Comparison of ENCODE assay signal across 3 cellular contexts in the genomic region with DNA sequence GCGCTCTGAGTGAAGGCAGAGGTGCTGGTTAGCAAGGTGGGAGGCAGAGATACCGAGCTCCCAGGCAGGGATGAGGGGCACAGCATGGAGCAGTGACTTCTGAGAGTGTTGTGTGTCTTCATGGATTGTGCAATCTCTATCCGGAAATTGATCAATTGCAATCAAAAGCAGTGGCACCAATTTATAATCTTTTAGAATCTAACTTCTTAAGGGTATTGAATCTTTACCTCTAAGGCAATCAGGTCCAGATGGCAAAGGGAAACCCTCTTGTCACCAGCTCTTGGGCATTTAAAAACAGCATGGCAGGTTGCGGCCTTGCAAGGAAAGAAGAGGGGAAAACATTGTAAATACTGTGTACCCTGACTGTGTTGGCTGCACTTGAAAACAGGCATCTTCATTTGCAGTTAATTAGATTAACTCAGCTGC.
TF ChIP-seq lines count a peak whose summit lies in the region.

No MANE protein-coding gene starts in this region.

TF ChIP-seq in A549, 52 proteins besides CTCF, POLR2A, EP300 and RAD21:
- TF ChIP-seq, protein P1, sequence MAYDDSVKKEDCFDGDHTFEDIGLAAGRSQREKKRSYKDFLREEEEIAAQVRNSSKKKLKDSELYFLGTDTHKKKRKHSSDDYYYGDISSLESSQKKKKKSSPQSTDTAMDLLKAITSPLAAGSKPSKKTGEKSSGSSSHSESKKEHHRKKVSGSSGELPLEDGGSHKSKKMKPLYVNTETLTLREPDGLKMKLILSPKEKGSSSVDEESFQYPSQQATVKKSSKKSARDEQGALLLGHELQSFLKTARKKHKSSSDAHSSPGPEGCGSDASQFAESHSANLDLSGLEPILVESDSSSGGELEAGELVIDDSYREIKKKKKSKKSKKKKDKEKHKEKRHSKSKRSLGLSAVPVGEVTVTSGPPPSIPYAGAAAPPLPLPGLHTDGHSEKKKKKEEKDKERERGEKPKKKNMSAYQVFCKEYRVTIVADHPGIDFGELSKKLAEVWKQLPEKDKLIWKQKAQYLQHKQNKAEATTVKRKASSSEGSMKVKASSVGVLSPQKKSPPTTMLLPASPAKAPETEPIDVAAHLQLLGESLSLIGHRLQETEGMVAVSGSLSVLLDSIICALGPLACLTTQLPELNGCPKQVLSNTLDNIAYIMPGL (CRISPR knock-in tag; IDR thresholded peaks at IDR 0.05; ENCODE audit: borderline replicate concordance): no peak
- TF ChIP-seq CEBPB (IDR thresholded peaks at IDR 0.05) (peak in 1 of 2 experiments; percentile 72; a peak in 3 of 4 replicates), NFE2L2 (conservative IDR thresholded peaks at IDR 0.05; ENCODE audit: low read length) (no peak), CHD4 (IDR thresholded peaks at IDR 0.05; ENCODE audit: borderline replicate concordance) (no peak), POLR2AphosphoS2 (conservative IDR thresholded peaks at IDR 0.05; ENCODE audit: low read length) (no peak), SMC3 (IDR thresholded peaks at IDR 0.05) (no peak), HOXB5 (CRISPR knock-in tag; IDR thresholded peaks at IDR 0.05) (no peak)
- TF ChIP-seq, protein P2, sequence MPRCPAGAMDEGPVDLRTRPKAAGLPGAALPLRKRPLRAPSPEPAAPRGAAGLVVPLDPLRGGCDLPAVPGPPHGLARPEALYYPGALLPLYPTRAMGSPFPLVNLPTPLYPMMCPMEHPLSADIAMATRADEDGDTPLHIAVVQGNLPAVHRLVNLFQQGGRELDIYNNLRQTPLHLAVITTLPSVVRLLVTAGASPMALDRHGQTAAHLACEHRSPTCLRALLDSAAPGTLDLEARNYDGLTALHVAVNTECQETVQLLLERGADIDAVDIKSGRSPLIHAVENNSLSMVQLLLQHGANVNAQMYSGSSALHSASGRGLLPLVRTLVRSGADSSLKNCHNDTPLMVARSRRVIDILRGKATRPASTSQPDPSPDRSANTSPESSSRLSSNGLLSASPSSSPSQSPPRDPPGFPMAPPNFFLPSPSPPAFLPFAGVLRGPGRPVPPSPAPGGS (IDR thresholded peaks at IDR 0.05): no peak
TF ChIP-seq in A549: peak in this region for 1.

TF ChIP-seq in IMR-90, 13 proteins besides CTCF, POLR2A, EP300 and RAD21:
- TF ChIP-seq, protein P3, sequence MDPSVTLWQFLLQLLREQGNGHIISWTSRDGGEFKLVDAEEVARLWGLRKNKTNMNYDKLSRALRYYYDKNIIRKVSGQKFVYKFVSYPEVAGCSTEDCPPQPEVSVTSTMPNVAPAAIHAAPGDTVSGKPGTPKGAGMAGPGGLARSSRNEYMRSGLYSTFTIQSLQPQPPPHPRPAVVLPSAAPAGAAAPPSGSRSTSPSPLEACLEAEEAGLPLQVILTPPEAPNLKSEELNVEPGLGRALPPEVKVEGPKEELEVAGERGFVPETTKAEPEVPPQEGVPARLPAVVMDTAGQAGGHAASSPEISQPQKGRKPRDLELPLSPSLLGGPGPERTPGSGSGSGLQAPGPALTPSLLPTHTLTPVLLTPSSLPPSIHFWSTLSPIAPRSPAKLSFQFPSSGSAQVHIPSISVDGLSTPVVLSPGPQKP (IDR thresholded peaks at IDR 0.05; ENCODE audit: borderline replicate concordance, low read depth, low read length): no peak
- TF ChIP-seq CHD1 (IDR thresholded peaks at IDR 0.05; ENCODE audit: low read depth, low read length): no peak
- TF ChIP-seq SMC3 (IDR thresholded peaks at IDR 0.05; ENCODE audit: low read depth, low read length): no peak
- TF ChIP-seq CEBPB (IDR thresholded peaks at IDR 0.05; ENCODE audit: low read depth, low read length): peak; percentile 82
- TF ChIP-seq RCOR1 (IDR thresholded peaks at IDR 0.05; ENCODE audit: insufficient replicate concordance, low read length): no peak
- no peak for TF ChIP-seq MXI1 (IDR thresholded peaks at IDR 0.05; ENCODE audit: borderline replicate concordance, low read depth, low read length)
- TF ChIP-seq MAFK (IDR thresholded peaks at IDR 0.05; ENCODE audit: low read depth, low read length): no peak
- no peak for TF ChIP-seq FOS (IDR thresholded peaks at IDR 0.05; ENCODE audit: low read depth, low read length)

TF ChIP-seq in HEK293T, 16 proteins besides CTCF, POLR2A, EP300 and RAD21:
- TF ChIP-seq FOXM1 (IDR thresholded peaks at IDR 0.05; ENCODE audit: borderline replicate concordance) (no peak), HDGF (IDR thresholded peaks at IDR 0.05; ENCODE audit: borderline replicate concordance) (no peak), L3MBTL2 (conservative IDR thresholded peaks at IDR 0.05) (no peak), CTBP1 (IDR thresholded peaks at IDR 0.05; ENCODE audit: borderline replicate concordance) (no peak), NFRKB (IDR thresholded peaks at IDR 0.05) (no peak), ARNT (IDR thresholded peaks at IDR 0.05) (no peak), FOXA1 (IDR thresholded peaks at IDR 0.05) (no peak), LEF1 (IDR thresholded peaks at IDR 0.05; ENCODE audit: borderline replicate concordance) (no peak), SP1 (IDR thresholded peaks at IDR 0.05) (no peak), ELF4 (IDR thresholded peaks at IDR 0.05) (no peak)
- TF ChIP-seq, protein P4, sequence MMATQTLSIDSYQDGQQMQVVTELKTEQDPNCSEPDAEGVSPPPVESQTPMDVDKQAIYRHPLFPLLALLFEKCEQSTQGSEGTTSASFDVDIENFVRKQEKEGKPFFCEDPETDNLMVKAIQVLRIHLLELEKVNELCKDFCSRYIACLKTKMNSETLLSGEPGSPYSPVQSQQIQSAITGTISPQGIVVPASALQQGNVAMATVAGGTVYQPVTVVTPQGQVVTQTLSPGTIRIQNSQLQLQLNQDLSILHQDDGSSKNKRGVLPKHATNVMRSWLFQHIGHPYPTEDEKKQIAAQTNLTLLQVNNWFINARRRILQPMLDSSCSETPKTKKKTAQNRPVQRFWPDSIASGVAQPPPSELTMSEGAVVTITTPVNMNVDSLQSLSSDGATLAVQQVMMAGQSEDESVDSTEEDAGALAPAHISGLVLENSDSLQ (IDR thresholded peaks at IDR 0.05): no peak
